ENCODE assay signal across 20 cellular contexts in the genomic region with DNA sequence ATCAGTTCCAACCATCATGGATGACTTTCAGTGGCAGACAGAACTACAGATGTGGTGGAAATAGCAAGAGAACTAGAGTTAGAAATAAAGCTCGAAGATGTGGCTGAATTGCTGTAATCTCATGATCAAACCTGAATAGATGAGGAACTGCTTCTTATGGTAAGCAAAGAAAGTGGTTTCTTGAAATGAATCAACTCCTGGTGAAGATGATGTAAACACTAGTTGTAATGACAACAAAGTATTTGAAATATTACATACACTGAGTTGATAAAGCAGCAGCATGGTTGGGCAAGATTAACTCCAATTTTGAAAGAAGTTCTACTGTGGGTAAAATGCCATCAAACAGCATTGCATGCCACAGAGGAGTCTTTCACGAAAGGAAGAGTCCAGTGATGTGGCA.
DNase-seq lines count a peak whose midpoint lies in the region; ATAC-seq lines count a peak whose summit lies in the region.
"Had no signal": no experiment of that assay in that cellular context is flagged by ENCODE, and none has a peak within 500 bp of the region (broad histone marks: within the 10 kb centered on the region; RNA-seq: fewer than 3 reads in every experiment).

No MANE protein-coding gene starts in this region.

- H3F3A ChIP-seq in GM23248 (ENCODE audit: insufficient read depth) = no peaks in the 10 kb centered on the region

- H3K27ac Mint-ChIP-seq in activated naive CD8-positive, alpha-beta T cell treated with anti-CD3 and anti-CD28 coated beads for 36 hours = no peak overlapping the region
- H3K27ac Mint-ChIP-seq: CD8-positive, alpha-beta memory T cell; T-helper 2 cell treated with Interferon-gamma antibody and Interleukin-4, amounts not matched to agents 5 μg/mL and 100 μg/mL, for 36 hours had no signal

- H3K9me2 ChIP-seq in GM23248 (ENCODE audit: insufficient read depth) = no peaks in the 10 kb centered on the region

- H3K27me3 Mint-ChIP-seq in activated naive CD8-positive, alpha-beta T cell treated with anti-CD3 and anti-CD28 coated beads for 36 hours = peaks cover 5% of the 10 kb centered on the region
- H3K27me3 Mint-ChIP-seq: CD8-positive, alpha-beta memory T cell had no signal

- peak; percentile 61 for ATAC-seq in GM18517 (IDR thresholded peaks at IDR 0.05; ENCODE audit: unreplicated experiment)
- ATAC-seq in HG03565 (IDR thresholded peaks at IDR 0.05; ENCODE audit: unreplicated experiment) = peak; percentile 46

- DNase-seq in GM23248 (peak; percentile 5), iris pigment epithelial cell (ENCODE audit: low read depth) (peak; percentile 3), cerebellum (ENCODE audit: low spot score) (no peak), NCI-H2196 treated with DMSO at 0.1 percent for 48 hours (lab: John Stamatoyannopoulos, UW; ENCODE audit: unreplicated experiment) (no peak), NCI-H146 (lab: John Stamatoyannopoulos, UW) (no peak)
- no peak for DNase-seq in activated naive CD8-positive, alpha-beta T cell treated with anti-CD3 and anti-CD28 coated beads for 36 hours
- DNase-seq: CD8-positive, alpha-beta memory T cell; GF-D8; H7; MG63; NCI-H1930; NCI-H2171 treated with DMSO at 0.1 percent for 48 hours; NCI-H526; OCI-M1; SW 1271 had no signal

- H3K9ac ChIP-seq in GM23248 = no peak overlapping the region
- H3K9ac ChIP-seq: KMS-11 had no signal

- H3K9me3 ChIP-seq in GM23248 (ENCODE audit: low read depth) = no peaks in the 10 kb centered on the region
- H3K9me3 ChIP-seq: MG63, SJSA1 had no signal

- no peaks in the 10 kb centered on the region for H3K36me3 Mint-ChIP-seq in activated naive CD8-positive, alpha-beta T cell treated with anti-CD3 and anti-CD28 coated beads for 36 hours

- no peak overlapping the region for H3K4me3 ChIP-seq in GM23248
- H3K4me3 ChIP-seq: MG63, SJSA1 had no signal

- no peaks in the 10 kb centered on the region for H3K4me1 Mint-ChIP-seq in activated naive CD8-positive, alpha-beta T cell treated with anti-CD3 and anti-CD28 coated beads for 36 hours
- H3K4me1 Mint-ChIP-seq: CD8-positive, alpha-beta memory T cell had no signal

- no peaks in the 10 kb centered on the region for H3K9me3 Mint-ChIP-seq in activated naive CD8-positive, alpha-beta T cell treated with anti-CD3 and anti-CD28 coated beads for 36 hours
- H3K9me3 Mint-ChIP-seq: T-helper 2 cell treated with Interferon-gamma antibody and Interleukin-4, amounts not matched to agents 5 μg/mL and 100 μg/mL, for 36 hours had no signal

- H3K36me3 ChIP-seq in GM23248 (ENCODE audit: low read depth) = no peaks in the 10 kb centered on the region
- H3K36me3 ChIP-seq: MG63, SJSA1 had no signal

- H3K27me3 ChIP-seq in GM23248 (replicated peaks; ENCODE audit: insufficient read depth) = no peaks in the 10 kb centered on the region
- H3K27me3 ChIP-seq: MG63, SJSA1 had no signal

- no peaks in the 10 kb centered on the region for H3K79me2 ChIP-seq in GM23248 (ENCODE audit: insufficient read depth)

- no peak overlapping the region for H3K27ac ChIP-seq in GM23248
- H3K27ac ChIP-seq: KMS-11, SJSA1 had no signal

- H3K4me3 Mint-ChIP-seq in activated naive CD8-positive, alpha-beta T cell treated with anti-CD3 and anti-CD28 coated beads for 36 hours = no peak overlapping the region
- H3K4me3 Mint-ChIP-seq: CD8-positive, alpha-beta memory T cell; T-helper 2 cell treated with Interferon-gamma antibody and Interleukin-4, amounts not matched to agents 5 μg/mL and 100 μg/mL, for 36 hours had no signal

- H3K4me2 ChIP-seq in GM23248 (ENCODE audit: unreplicated experiment) = no peak overlapping the region
- H3K4me2 ChIP-seq: KMS-11 had no signal

- in situ Hi-C loops in GM23248 (cut with MboI) = no loop called here

- WGBS in GM23248 (ENCODE audit: low coverage in 1 of 2, low lambda C conversion rate in 2 of 2, missing lambda C conversion rate in 2 of 2), 2 experiments = 50 to 54% methylated on average over 2 of the region's 2 CpGs

- no peak overlapping the region for H2AFZ ChIP-seq in GM23248

- H3K4me1 ChIP-seq in GM23248 (ENCODE audit: insufficient read depth) = peaks cover 2% of the 10 kb centered on the region
- H3K4me1 ChIP-seq: SJSA1 had no signal

- H4K20me1 ChIP-seq in GM23248 (ENCODE audit: insufficient read depth) = no peaks in the 10 kb centered on the region

Comparison
In these comparisons a context has a peak if more than half of its experiments do, and no peak if none do; other contexts are left out.
1. DNase-seq: peak in GM23248 (single experiment) and iris pigment epithelial cell (single experiment); none in cerebellum (single experiment), NCI-H2196 treated with DMSO at 0.1 percent for 48 hours (single experiment), activated naive CD8-positive, alpha-beta T cell treated with anti-CD3 and anti-CD28 coated beads for 36 hours (single experiment) and NCI-H146 (single experiment).